In genomic region chr19:13007292-13008045, GRCh38 we compare ENCODE assay signal across 1 cellular context.
TF ChIP-seq lines count a peak whose summit lies in the region.

No MANE protein-coding gene starts in this region.

TF ChIP-seq in HepG2, 621 proteins besides CTCF, POLR2A, EP300 and RAD21:
- no peak for TF ChIP-seq SMARCC2 (IDR thresholded peaks at IDR 0.05)
- no peak for TF ChIP-seq MTA1 (CRISPR knock-in tag; IDR thresholded peaks at IDR 0.05; ENCODE audit: borderline replicate concordance)
- TF ChIP-seq HNRNPL (IDR thresholded peaks at IDR 0.05; ENCODE audit: low read depth, low read length): peak; percentile 86; the same call in 1 of the 2 replicates
